In the genomic region with DNA sequence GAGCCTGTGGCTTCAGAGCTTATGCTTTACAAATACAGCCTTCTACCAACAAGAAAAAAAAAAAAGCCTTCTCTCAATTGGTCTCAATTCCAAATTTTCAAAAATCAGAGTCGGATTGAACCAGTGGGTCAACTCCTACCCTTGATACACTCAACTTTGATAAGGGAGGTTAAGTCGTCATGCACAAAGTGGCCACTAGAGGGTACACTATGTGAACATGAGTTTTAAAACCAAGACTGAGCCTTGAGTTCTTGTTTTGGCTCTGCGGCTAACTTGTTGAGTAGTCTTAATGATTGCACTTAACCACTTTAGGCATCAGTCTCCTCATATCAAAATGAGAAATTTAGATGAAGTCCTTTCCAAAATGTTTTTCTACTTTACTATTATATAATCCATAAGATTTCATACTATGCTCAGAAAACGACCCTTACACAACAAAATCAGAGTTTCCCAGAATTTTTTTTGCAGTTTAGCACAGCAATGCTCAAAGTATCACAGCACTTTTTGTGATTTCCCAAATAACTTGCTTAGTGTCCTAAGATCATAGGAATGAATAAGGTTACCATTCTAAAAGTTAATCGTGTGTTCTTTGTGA, we compare ENCODE assay signal across 7 cellular contexts.
DNase-seq lines count a peak whose midpoint lies in the region; ATAC-seq and TF ChIP-seq lines count a peak whose summit lies in the region.

No MANE protein-coding gene starts in this region.

- no peaks in the 10 kb centered on the region for H3K36me3 ChIP-seq in GM23248 (ENCODE audit: low read depth)
- H3K36me3 ChIP-seq in thoracic aorta, result no peaks in the 10 kb centered on the region

- H3K27me3 ChIP-seq in GM23248 (replicated peaks; ENCODE audit: insufficient read depth) (no peaks in the 10 kb centered on the region), thoracic aorta (replicated peaks; ENCODE audit: insufficient read depth) (no peaks in the 10 kb centered on the region)

- peak overlapping the region; percentile 63; the same call in 1 of the 2 replicates for H3K27ac ChIP-seq in GM23248
- no peak overlapping the region for H3K27ac ChIP-seq in thoracic aorta

- no peaks in the 10 kb centered on the region for H3K79me2 ChIP-seq in GM23248 (ENCODE audit: insufficient read depth)

- H3K4me1 ChIP-seq in GM23248 (ENCODE audit: insufficient read depth), result peaks cover 45% of the 10 kb centered on the region
- H3K4me1 ChIP-seq in thoracic aorta (ENCODE audit: control insufficient read depth in 1 of 2, low read depth in 2 of 2), result no peaks in the 10 kb centered on the region

- H3K27me3 Mint-ChIP-seq in activated CD4-positive, alpha-beta T cell treated with anti-CD3 and anti-CD28 coated beads, Interleukin-2, amount 10 ng/mL, durations not matched to agents 24 days and 14 days, result peaks cover 35% of the 10 kb centered on the region
- peaks cover 19 to 41% of the 10 kb centered on the region in 2 donors for H3K27me3 Mint-ChIP-seq in effector memory CD8-positive, alpha-beta T cell
- peaks cover 20 to 36% of the 10 kb centered on the region in 2 donors for H3K27me3 Mint-ChIP-seq in natural killer cell (ENCODE audit: low read depth in 2 of 2)

- intact Hi-C loops in activated CD4-positive, alpha-beta T cell treated with anti-CD3 and anti-CD28 coated beads, Interleukin-2, amount 10 ng/mL, durations not matched to agents 24 days and 14 days (cut with micrococcal nuclease), result loop anchor here (1.0 to 10.0 kb wide), 3 partner anchors 80 to 385 kb away; no protein-coding TSS in a partner anchor
- intact Hi-C loops in natural killer cell (cut with micrococcal nuclease), result loop anchor here (5.0 kb wide), 1 partner anchor 78 kb away; no protein-coding TSS in a partner anchor

- H3K4me1 Mint-ChIP-seq in activated CD4-positive, alpha-beta T cell treated with anti-CD3 and anti-CD28 coated beads, Interleukin-2, amount 10 ng/mL, durations not matched to agents 24 days and 14 days, result peaks cover 13% of the 10 kb centered on the region
- H3K4me1 Mint-ChIP-seq in effector memory CD8-positive, alpha-beta T cell (ENCODE audit: low read depth in 2 of 2), result peaks cover 3 to 4% of the 10 kb centered on the region in 2 donors
- peaks cover 0 to 6% of the 10 kb centered on the region in 2 donors for H3K4me1 Mint-ChIP-seq in natural killer cell

- H3K9me3 Mint-ChIP-seq in activated CD4-positive, alpha-beta T cell treated with anti-CD3 and anti-CD28 coated beads, Interleukin-2, amount 10 ng/mL, durations not matched to agents 24 days and 14 days, result no peaks in the 10 kb centered on the region
- no peaks in the 10 kb centered on the region for H3K9me3 Mint-ChIP-seq in effector memory CD8-positive, alpha-beta T cell
- no peaks in the 10 kb centered on the region for H3K9me3 Mint-ChIP-seq in natural killer cell

- no peak overlapping the region for H3K4me2 ChIP-seq in GM23248 (ENCODE audit: unreplicated experiment)

- no peaks in the 10 kb centered on the region for H3K9me2 ChIP-seq in GM23248 (ENCODE audit: insufficient read depth)

- H4K20me1 ChIP-seq in GM23248 (ENCODE audit: insufficient read depth), result no peaks in the 10 kb centered on the region

- H2AFZ ChIP-seq in GM23248, result no peak overlapping the region

- TF ChIP-seq CTCF in GM12874 (IDR thresholded peaks at IDR 0.05; ENCODE audit: insufficient read depth, low read depth, low read length) (peak; percentile 84), natural killer cell (IDR thresholded peaks at IDR 0.05) (peak; percentile 92), thoracic aorta (IDR thresholded peaks at IDR 0.05) (peak; percentile 67)

- H3K4me3 ChIP-seq in GM23248, result no peak overlapping the region
- H3K4me3 ChIP-seq in thoracic aorta, result no peak overlapping the region

- H3K4me3 Mint-ChIP-seq in activated CD4-positive, alpha-beta T cell treated with anti-CD3 and anti-CD28 coated beads, Interleukin-2, amount 10 ng/mL, durations not matched to agents 24 days and 14 days, result no peak overlapping the region
- no peak overlapping the region for H3K4me3 Mint-ChIP-seq in effector memory CD8-positive, alpha-beta T cell
- H3K4me3 Mint-ChIP-seq in natural killer cell, result no peak overlapping the region

- H3K36me3 Mint-ChIP-seq in activated CD4-positive, alpha-beta T cell treated with anti-CD3 and anti-CD28 coated beads, Interleukin-2, amount 10 ng/mL, durations not matched to agents 24 days and 14 days (ENCODE audit: low read depth), result no peaks in the 10 kb centered on the region
- H3K36me3 Mint-ChIP-seq in effector memory CD8-positive, alpha-beta T cell (ENCODE audit: insufficient read depth), result no peaks in the 10 kb centered on the region
- H3K36me3 Mint-ChIP-seq in natural killer cell, result no peaks in the 10 kb centered on the region

- H3K9me3 ChIP-seq in GM23248 (ENCODE audit: low read depth), result no peaks in the 10 kb centered on the region
- H3K9me3 ChIP-seq in thoracic aorta, result no peaks in the 10 kb centered on the region

- peak; percentile 65 for DNase-seq in GM23248
- DNase-seq in NAMALWA (ENCODE audit: low spot score), result peak; percentile 80
- DNase-seq in activated CD4-positive, alpha-beta T cell treated with anti-CD3 and anti-CD28 coated beads, Interleukin-2, amount 10 ng/mL, durations not matched to agents 24 days and 14 days, result peak; percentile 89
- DNase-seq in effector memory CD8-positive, alpha-beta T cell, result peak; percentile 60 to 66 (median 62)
- no peak for DNase-seq in natural killer cell
- no peak for DNase-seq in thoracic aorta (ENCODE audit: low spot score)

- ATAC-seq in effector memory CD8-positive, alpha-beta T cell (replicated peaks), result peak; percentile 75
- ATAC-seq in natural killer cell (peak; percentile 68 to 81 (median 71)), thoracic aorta (ENCODE audit: insufficient number of reproducible peaks, low FRiP score, low read depth) (peak; percentile 69)

- H3F3A ChIP-seq in GM23248 (ENCODE audit: insufficient read depth), result peaks cover 40% of the 10 kb centered on the region

- H3K27ac Mint-ChIP-seq in activated CD4-positive, alpha-beta T cell treated with anti-CD3 and anti-CD28 coated beads, Interleukin-2, amount 10 ng/mL, durations not matched to agents 24 days and 14 days, result no peak overlapping the region
- H3K27ac Mint-ChIP-seq in effector memory CD8-positive, alpha-beta T cell, result no peak overlapping the region
- H3K27ac Mint-ChIP-seq in natural killer cell, result no peak overlapping the region

- in situ Hi-C loops in GM23248 (cut with MboI), result no loop called here

- H3K9ac ChIP-seq in GM23248, result no peak overlapping the region

- WGBS in GM23248 (ENCODE audit: low coverage in 1 of 2, low lambda C conversion rate in 2 of 2, missing lambda C conversion rate in 2 of 2), 2 experiments, result 54% methylated on average over 5 of the region's 5 CpGs

Comparison
In these comparisons a context has a peak if more than half of its experiments do, and no peak if none do; other contexts are left out.
1. DNase-seq: peak in GM23248 (single experiment), NAMALWA (single experiment), activated CD4-positive, alpha-beta T cell treated with anti-CD3 and anti-CD28 coated beads, Interleukin-2, amount 10 ng/mL, durations not matched to agents 24 days and 14 days (single experiment) and effector memory CD8-positive, alpha-beta T cell (3 of 3); none in natural killer cell (single experiment) and thoracic aorta (single experiment).
2. Peak in every context shown above with its lines, with median percentiles within 50 percentile points of each other: CTCF ChIP-seq and ATAC-seq.